ENCODE assay signal across 1 cellular context in genomic region chr5:134568761-134569725, GRCh38.
TF ChIP-seq lines count a peak whose summit lies in the region.

No MANE protein-coding gene starts in this region.

TF ChIP-seq in endothelial cell of umbilical vein, 7 proteins besides CTCF, POLR2A, EP300 and RAD21 (continued from another document):
- no peak for TF ChIP-seq EZH2 (IDR thresholded peaks at IDR 0.05; ENCODE audit: borderline replicate concordance, low read depth, low read length, severe bottlenecking)
- TF ChIP-seq FOS (IDR thresholded peaks at IDR 0.05; ENCODE audit: borderline replicate concordance, insufficient read depth, low read length), result no peak
- peak; percentile 82 for TF ChIP-seq POLR2AphosphoS5 (IDR thresholded peaks at IDR 0.05; ENCODE audit: insufficient read depth, low read depth, low read length)
TF ChIP-seq in endothelial cell of umbilical vein: peak in this region for 1.
